ENCODE assay signal across 25 cellular contexts in genomic region chr1:23546897-23547596, GRCh38. TPM values are rescaled to one million over a fixed set of nuclear protein-coding genes. Genes with fewer than 3 reads are reported as not detected.
DNase-seq lines count a peak whose midpoint lies in the region; ATAC-seq and TF ChIP-seq lines count a peak whose summit lies in the region.
"Had no signal": no experiment of that assay in that cellular context is flagged by ENCODE, and none has a peak within 500 bp of the region (broad histone marks: within the 10 kb centered on the region; RNA-seq: fewer than 3 reads in every experiment).

No MANE protein-coding gene starts in this region.

- H3K27me3 Mint-ChIP-seq in nephron (ENCODE audit: low read depth), result peaks cover 4% of the 10 kb centered on the region
- H3K27me3 Mint-ChIP-seq: natural killer cell treated with Interleukin-12 subunit alpha and Interleukin-12 subunit beta and Interleukin-15 and Interleukin-18, amount 100 ng/mL, for 72 hours had no signal

- H3K27ac Mint-ChIP-seq in nephron, result peak overlapping the region; percentile 69 to 80 (median 80)
- H3K27ac Mint-ChIP-seq: natural killer cell treated with Interleukin-12 subunit alpha and Interleukin-12 subunit beta and Interleukin-15 and Interleukin-18, amount 100 ng/mL, for 72 hours had no signal

- H3K36me3 ChIP-seq in left ventricle myocardium inferior, result no peaks in the 10 kb centered on the region
- no peaks in the 10 kb centered on the region for H3K36me3 ChIP-seq in heart left ventricle
- no peaks in the 10 kb centered on the region for H3K36me3 ChIP-seq in colonic mucosa
- H3K36me3 ChIP-seq in esophagus squamous epithelium, result no peaks in the 10 kb centered on the region

- peak overlapping the region; percentile 75 for H3K27ac ChIP-seq in left ventricle myocardium inferior (replicated peaks)
- peak overlapping the region in 5 of 12 donors; percentile 6 to 74 (median 24) for H3K27ac ChIP-seq in heart left ventricle
- peak overlapping the region; percentile 88 for H3K27ac ChIP-seq in colonic mucosa
- no peak overlapping the region for H3K27ac ChIP-seq in esophagus squamous epithelium
- H3K27ac ChIP-seq: epithelial cell of prostate, parathyroid adenoma had no signal

- intact Hi-C loops in left ventricle myocardium inferior (cut with micrococcal nuclease) (no loop called here), heart left ventricle (cut with DNase I) (no loop called here), colonic mucosa (cut with DNase I) (no loop called here), esophagus squamous epithelium (cut with DNase I) (no loop called here)

- H3K9me3 ChIP-seq in left ventricle myocardium inferior (replicated peaks) (no peaks in the 10 kb centered on the region), heart left ventricle (no peaks in the 10 kb centered on the region), colonic mucosa (no peaks in the 10 kb centered on the region), esophagus squamous epithelium (no peaks in the 10 kb centered on the region)

- no peak overlapping the region for H3K4me3 ChIP-seq in left ventricle myocardium inferior
- no peak overlapping the region for H3K4me3 ChIP-seq in heart left ventricle
- no peak overlapping the region for H3K4me3 ChIP-seq in colonic mucosa
- H3K4me3 ChIP-seq in esophagus squamous epithelium, result no peak overlapping the region

- no peak for ATAC-seq in heart left ventricle
- ATAC-seq: natural killer cell treated with Interleukin-12 subunit alpha and Interleukin-12 subunit beta and Interleukin-15 and Interleukin-18, amount 100 ng/mL, for 72 hours; PC-3; sciatic nerve; stimulated activated naive CD8-positive, alpha-beta T cell treated with anti-CD3 and anti-CD28 coated beads, Interleukin-15, Interleukin-2, amounts not matched to agents 100 U/mL and 50 U/mL, for 24 hours had no signal

- H3K27me3 ChIP-seq in left ventricle myocardium inferior (ENCODE audit: low read depth), result no peaks in the 10 kb centered on the region
- no peaks in the 10 kb centered on the region for H3K27me3 ChIP-seq in heart left ventricle
- no peaks in the 10 kb centered on the region for H3K27me3 ChIP-seq in colonic mucosa
- H3K27me3 ChIP-seq in esophagus squamous epithelium, result no peaks in the 10 kb centered on the region

- peaks cover 33% of the 10 kb centered on the region for H3K4me1 Mint-ChIP-seq in nephron

- DNase-seq in left ventricle myocardium inferior (no peak), heart left ventricle (no peak), colonic mucosa (peak; percentile 56), NCI-H446 (lab: John Stamatoyannopoulos, UW) (no peak), UCSD-AML1 (lab: John Stamatoyannopoulos, UW; ENCODE audit: unreplicated experiment) (no peak), kidney glomerular epithelial cell (lab: John Stamatoyannopoulos, UW) (no peak), esophagus squamous epithelium (lab: John Stamatoyannopoulos, UW) (no peak)
- DNase-seq: activated CD4-positive, alpha-beta T cell treated with anti-CD3 and anti-CD28 coated beads, Interleukin-2, amount 50 U/mL, for 48 hours; activated CD4-positive, CD25-positive, alpha-beta regulatory T cell; activated CD8-positive, alpha-beta memory T cell treated with anti-CD3 and anti-CD28 coated beads, Interleukin-2, amount 50 U/mL, for 4 hours; cerebellar nuclear complex; DMS79; foreskin fibroblast; NCI-H1048; NCI-H2081; NCI-H226; PC-3; SHP77; stimulated activated naive CD8-positive, alpha-beta T cell treated with anti-CD3 and anti-CD28 coated beads, Interleukin-15, Interleukin-2, amounts not matched to agents 100 U/mL and 50 U/mL, for 24 hours; T-helper 9 cell had no signal

- no peaks in the 10 kb centered on the region for H3K9me3 Mint-ChIP-seq in nephron
- H3K9me3 Mint-ChIP-seq: natural killer cell treated with Interleukin-12 subunit alpha and Interleukin-12 subunit beta and Interleukin-15 and Interleukin-18, amount 100 ng/mL, for 72 hours had no signal

- no peaks in the 10 kb centered on the region for H3K36me3 Mint-ChIP-seq in nephron (ENCODE audit: low read depth)
- H3K36me3 Mint-ChIP-seq: natural killer cell treated with Interleukin-12 subunit alpha and Interleukin-12 subunit beta and Interleukin-15 and Interleukin-18, amount 100 ng/mL, for 72 hours had no signal

- no peak for TF ChIP-seq POLR2A in heart left ventricle (IDR thresholded peaks at IDR 0.05)
- no peak for TF ChIP-seq POLR2A in esophagus squamous epithelium (IDR thresholded peaks at IDR 0.05)

- 74 to 84% (median 83%) methylated on average over 8 of the region's 8 CpGs for WGBS in heart left ventricle, 4 donors
- 89 to 91% methylated on average over 8 of the region's 8 CpGs for WGBS in esophagus squamous epithelium, 2 donors

- H3K9ac ChIP-seq in colonic mucosa (ENCODE audit: low read depth in 2 of 2, low read length in 2 of 2), result peak overlapping the region in 1 of 2 donors; percentile 49
- H3K9ac ChIP-seq: parathyroid adenoma had no signal

- peaks cover 27% of the 10 kb centered on the region for H3K4me1 ChIP-seq in left ventricle myocardium inferior
- H3K4me1 ChIP-seq in heart left ventricle, result peaks cover 0 to 34% (median 13%) of the 10 kb centered on the region in 12 donors
- H3K4me1 ChIP-seq in colonic mucosa, result peaks cover 20% of the 10 kb centered on the region
- H3K4me1 ChIP-seq in esophagus squamous epithelium, result peaks cover 0 to 19% (median 4%) of the 10 kb centered on the region in 3 donors
- H3K4me1 ChIP-seq: parathyroid adenoma had no signal

- no peak for TF ChIP-seq CTCF in left ventricle myocardium inferior (IDR thresholded peaks at IDR 0.05; ENCODE audit: borderline replicate concordance)
- no peak for TF ChIP-seq CTCF in heart left ventricle (IDR thresholded peaks at IDR 0.05)
- TF ChIP-seq CTCF in colonic mucosa (IDR thresholded peaks at IDR 0.05), result no peak
- no peak for TF ChIP-seq CTCF in nephron (IDR thresholded peaks at IDR 0.05; ENCODE audit: unreplicated experiment in 3 of 3)
- no peak for TF ChIP-seq CTCF in esophagus squamous epithelium (IDR thresholded peaks at IDR 0.05)

- H3K4me3 Mint-ChIP-seq in nephron, result no peak overlapping the region
- H3K4me3 Mint-ChIP-seq: natural killer cell treated with Interleukin-12 subunit alpha and Interleukin-12 subunit beta and Interleukin-15 and Interleukin-18, amount 100 ng/mL, for 72 hours had no signal

RNA-seq across cellular contexts. Expression of gene ID3, which starts 12.3 kb away (rescaled TPM):
- total RNA-seq in left ventricle myocardium inferior (75.2 TPM), heart left ventricle (100 to 1,000 TPM in 3 of 9 donors, 10 to 100 TPM in 6; 57.5 to 185 (median 91.0) TPM), colonic mucosa (100 to 1,000 TPM; 106 to 221 TPM), esophagus squamous epithelium (10 to 100 TPM; 12.6 to 62.9 (median 37.5) TPM)
- 100 to 1,000 TPM in 1 of 2 donors, 10 to 100 TPM in 1; 55.3 to 153 TPM for polyA plus RNA-seq in heart left ventricle

RNA-seq across cellular contexts. Expression of gene E2F2, which starts 16.0 kb away (rescaled TPM):
- total RNA-seq in left ventricle myocardium inferior (0.16 TPM), heart left ventricle (1 to 10 TPM in 1 of 9 donors, under 1 TPM in 7, not detected in 1; 0.07 to 2.7 (median 0.21) TPM), colonic mucosa (10 to 100 TPM in 1 of 2 donors, 1 to 10 TPM in 1; 8.2 to 32.9 TPM), esophagus squamous epithelium (10 to 100 TPM; 10.1 to 16.9 (median 11.8) TPM)
- under 1 TPM; 0.04 to 0.12 TPM for polyA plus RNA-seq in heart left ventricle

Comparison
In these comparisons a context has a peak if more than half of its experiments do, and no peak if none do; other contexts are left out.
1. H3K27ac ChIP-seq: peak in left ventricle myocardium inferior (single experiment) and colonic mucosa (single experiment); none in esophagus squamous epithelium (0 of 4).